ENCODE assay signal across 1 cellular context in the genomic region with DNA sequence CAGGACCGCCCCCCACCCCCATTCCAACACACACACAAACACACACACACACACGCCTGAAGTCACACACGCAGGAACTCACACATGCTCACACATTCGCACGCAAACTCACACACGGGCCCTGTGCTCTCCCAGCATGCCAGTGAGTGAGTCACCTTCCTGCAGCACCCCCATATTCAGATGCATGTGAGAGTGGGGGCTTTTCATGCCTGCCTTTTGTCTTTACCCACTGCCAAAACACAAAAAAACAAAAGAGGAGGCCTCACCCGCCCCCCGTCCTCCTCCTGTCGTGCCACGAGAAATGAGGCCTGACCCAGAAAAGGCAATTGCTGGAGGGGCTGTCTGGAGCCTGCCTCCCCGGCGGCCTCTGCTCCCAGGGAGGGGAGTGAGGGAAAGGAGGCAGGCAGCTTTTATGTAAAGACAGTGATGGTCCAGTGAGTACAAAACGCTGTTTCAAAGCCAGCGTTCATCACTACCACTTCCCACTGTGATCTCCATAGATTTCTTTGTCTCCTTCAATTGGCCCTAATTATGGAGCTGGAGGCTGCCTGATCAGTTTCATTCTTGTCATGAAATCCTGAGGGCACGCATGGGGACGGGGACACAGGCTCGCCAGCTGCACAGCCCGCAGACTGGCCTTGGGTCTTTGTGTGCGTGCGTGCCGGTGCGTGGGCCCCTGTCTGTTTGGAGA.
TF ChIP-seq lines count a peak whose summit lies in the region.

No MANE protein-coding gene starts in this region.

TF ChIP-seq in GM12878, 131 proteins besides CTCF, POLR2A, EP300 and RAD21:
- TF ChIP-seq, protein P1, sequence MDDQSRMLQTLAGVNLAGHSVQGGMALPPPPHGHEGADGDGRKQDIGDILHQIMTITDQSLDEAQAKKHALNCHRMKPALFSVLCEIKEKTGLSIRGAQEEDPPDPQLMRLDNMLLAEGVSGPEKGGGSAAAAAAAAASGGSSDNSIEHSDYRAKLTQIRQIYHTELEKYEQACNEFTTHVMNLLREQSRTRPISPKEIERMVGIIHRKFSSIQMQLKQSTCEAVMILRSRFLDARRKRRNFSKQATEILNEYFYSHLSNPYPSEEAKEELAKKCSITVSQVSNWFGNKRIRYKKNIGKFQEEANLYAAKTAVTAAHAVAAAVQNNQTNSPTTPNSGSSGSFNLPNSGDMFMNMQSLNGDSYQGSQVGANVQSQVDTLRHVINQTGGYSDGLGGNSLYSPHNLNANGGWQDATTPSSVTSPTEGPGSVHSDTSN (IDR thresholded peaks at IDR 0.05; ENCODE audit: insufficient replicate concordance, low read depth, low read length), result peak; percentile 9
- no peak for TF ChIP-seq HDAC2 (IDR thresholded peaks at IDR 0.05)
